In genomic region chr17:46922804-46923635, GRCh38 we compare ENCODE assay signal across 1 cellular context.
TF ChIP-seq lines count a peak whose summit lies in the region.

GOSR2 (plus strand) TSS chr17:46923160; CDS start chr17:46923193, 33 bp downstream.

TF ChIP-seq in HepG2, 621 proteins besides CTCF, POLR2A, EP300 and RAD21 (continued from another document and continues in another):
- TF ChIP-seq, protein P1, sequence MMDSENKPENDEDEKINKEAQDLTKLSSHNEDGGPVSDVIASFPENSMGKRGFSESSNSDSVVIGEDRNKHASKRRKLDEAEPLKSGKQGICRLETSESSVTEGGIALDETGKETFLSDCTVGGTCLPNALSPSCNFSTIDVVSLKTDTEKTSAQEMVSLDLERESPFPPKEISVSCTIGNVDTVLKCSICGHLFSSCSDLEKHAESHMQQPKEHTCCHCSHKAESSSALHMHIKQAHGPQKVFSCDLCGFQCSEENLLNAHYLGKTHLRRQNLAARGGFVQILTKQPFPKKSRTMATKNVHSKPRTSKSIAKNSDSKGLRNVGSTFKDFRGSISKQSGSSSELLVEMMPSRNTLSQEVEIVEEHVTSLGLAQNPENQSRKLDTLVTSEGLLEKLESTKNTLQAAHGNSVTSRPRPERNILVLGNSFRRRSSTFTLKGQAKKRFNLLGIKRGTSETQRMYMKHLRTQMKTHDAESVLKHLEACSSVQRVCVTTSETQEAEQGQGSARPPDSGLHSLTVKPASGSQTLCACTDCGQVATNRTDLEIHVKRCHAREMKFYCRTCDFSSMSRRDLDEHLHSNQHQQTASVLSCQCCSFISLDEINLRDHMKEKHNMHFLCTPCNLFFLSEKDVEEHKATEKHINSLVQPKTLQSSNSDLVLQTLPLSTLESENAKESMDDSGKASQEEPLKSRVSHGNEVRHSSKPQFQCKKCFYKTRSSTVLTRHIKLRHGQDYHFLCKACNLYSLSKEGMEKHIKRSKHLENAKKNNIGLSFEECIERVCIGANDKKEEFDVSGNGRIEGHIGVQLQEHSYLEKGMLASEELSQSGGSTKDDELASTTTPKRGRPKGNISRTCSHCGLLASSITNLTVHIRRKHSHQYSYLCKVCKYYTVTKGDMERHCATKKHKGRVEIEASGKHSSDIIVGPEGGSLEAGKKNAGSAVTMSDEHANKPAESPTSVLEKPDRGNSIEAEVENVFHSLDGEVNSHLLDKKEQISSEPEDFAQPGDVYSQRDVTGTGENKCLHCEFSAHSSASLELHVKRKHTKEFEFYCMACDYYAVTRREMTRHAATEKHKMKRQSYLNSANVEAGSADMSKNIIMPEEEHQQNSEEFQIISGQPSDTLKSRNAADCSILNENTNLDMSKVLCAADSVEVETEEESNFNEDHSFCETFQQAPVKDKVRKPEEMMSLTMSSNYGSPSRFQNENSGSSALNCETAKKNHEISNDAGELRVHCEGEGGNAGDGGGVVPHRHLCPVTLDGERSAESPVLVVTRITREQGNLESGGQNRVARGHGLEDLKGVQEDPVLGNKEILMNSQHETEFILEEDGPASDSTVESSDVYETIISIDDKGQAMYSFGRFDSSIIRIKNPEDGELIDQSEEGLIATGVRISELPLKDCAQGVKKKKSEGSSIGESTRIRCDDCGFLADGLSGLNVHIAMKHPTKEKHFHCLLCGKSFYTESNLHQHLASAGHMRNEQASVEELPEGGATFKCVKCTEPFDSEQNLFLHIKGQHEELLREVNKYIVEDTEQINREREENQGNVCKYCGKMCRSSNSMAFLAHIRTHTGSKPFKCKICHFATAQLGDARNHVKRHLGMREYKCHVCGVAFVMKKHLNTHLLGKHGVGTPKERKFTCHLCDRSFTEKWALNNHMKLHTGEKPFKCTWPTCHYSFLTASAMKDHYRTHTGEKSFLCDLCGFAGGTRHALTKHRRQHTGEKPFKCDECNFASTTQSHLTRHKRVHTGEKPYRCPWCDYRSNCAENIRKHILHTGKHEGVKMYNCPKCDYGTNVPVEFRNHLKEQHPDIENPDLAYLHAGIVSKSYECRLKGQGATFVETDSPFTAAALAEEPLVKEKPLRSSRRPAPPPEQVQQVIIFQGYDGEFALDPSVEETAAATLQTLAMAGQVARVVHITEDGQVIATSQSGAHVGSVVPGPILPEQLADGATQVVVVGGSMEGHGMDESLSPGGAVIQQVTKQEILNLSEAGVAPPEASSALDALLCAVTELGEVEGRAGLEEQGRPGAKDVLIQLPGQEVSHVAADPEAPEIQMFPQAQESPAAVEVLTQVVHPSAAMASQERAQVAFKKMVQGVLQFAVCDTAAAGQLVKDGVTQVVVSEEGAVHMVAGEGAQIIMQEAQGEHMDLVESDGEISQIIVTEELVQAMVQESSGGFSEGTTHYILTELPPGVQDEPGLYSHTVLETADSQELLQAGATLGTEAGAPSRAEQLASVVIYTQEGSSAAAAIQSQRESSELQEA (CRISPR knock-in tag; IDR thresholded peaks at IDR 0.05; ENCODE audit: not compliant biosample characterization) = peak; percentile 86
- TF ChIP-seq KDM3A (CRISPR knock-in tag; IDR thresholded peaks at IDR 0.05; ENCODE audit: low read depth) (peak; percentile 69), ELF1 (CRISPR knock-in tag; IDR thresholded peaks at IDR 0.05) (peak; percentile 99), SYNCRIP (IDR thresholded peaks at IDR 0.05; ENCODE audit: insufficient read depth, low read depth, low read length) (no peak), MIER2 (CRISPR knock-in tag; IDR thresholded peaks at IDR 0.05) (peak; percentile 88), ZNF749 (CRISPR knock-in tag; IDR thresholded peaks at IDR 0.05; ENCODE audit: borderline replicate concordance) (peak; percentile 95), PRDM4 (CRISPR knock-in tag; IDR thresholded peaks at IDR 0.05; ENCODE audit: borderline replicate concordance) (no peak), ZNF780A (CRISPR knock-in tag; IDR thresholded peaks at IDR 0.05) (no peak), ZNF850 (CRISPR knock-in tag; conservative IDR thresholded peaks at IDR 0.05) (no peak), ZBTB14 (CRISPR knock-in tag; IDR thresholded peaks at IDR 0.05) (no peak), SIX4 (CRISPR knock-in tag; IDR thresholded peaks at IDR 0.05) (0 out of 2 replicates have a peak, but pooled peaks have one; percentile 22), ZNF142 (CRISPR knock-in tag; IDR thresholded peaks at IDR 0.05) (peak; percentile 67; the same call in 1 of the 2 replicates), HNF4A (CRISPR knock-in tag; IDR thresholded peaks at IDR 0.05) (peak; percentile 30; the same call in 1 of the 2 replicates), HNRNPL (IDR thresholded peaks at IDR 0.05; ENCODE audit: low read depth, low read length) (no peak), MEIS2 (CRISPR knock-in tag; IDR thresholded peaks at IDR 0.05) (peak; percentile 72; the same call in 1 of the 2 replicates), CREBL2 (CRISPR knock-in tag; IDR thresholded peaks at IDR 0.05; ENCODE audit: borderline replicate concordance) (0 out of 2 replicates have a peak, but pooled peaks have one; percentile 85), TOE1 (CRISPR knock-in tag; IDR thresholded peaks at IDR 0.05) (peak; percentile 69; the same call in 1 of the 2 replicates), ATF6 (CRISPR knock-in tag; conservative IDR thresholded peaks at IDR 0.05) (peak; percentile 28; the same call in 1 of the 2 replicates), ZNF724P (CRISPR knock-in tag; IDR thresholded peaks at IDR 0.05; ENCODE audit: borderline replicate concordance) (peak; percentile 93), MTA1 (CRISPR knock-in tag; IDR thresholded peaks at IDR 0.05; ENCODE audit: borderline replicate concordance) (peak; percentile 74; the same call in 1 of the 2 replicates), NR2F2 (IDR thresholded peaks at IDR 0.05; ENCODE audit: borderline replicate concordance, low read depth) (peak; percentile 31; the same call in 1 of the 2 replicates), ZNF652 (CRISPR knock-in tag; IDR thresholded peaks at IDR 0.05; ENCODE audit: borderline replicate concordance, low read depth) (peak; percentile 52; the same call in 1 of the 2 replicates)
- TF ChIP-seq, protein P2, sequence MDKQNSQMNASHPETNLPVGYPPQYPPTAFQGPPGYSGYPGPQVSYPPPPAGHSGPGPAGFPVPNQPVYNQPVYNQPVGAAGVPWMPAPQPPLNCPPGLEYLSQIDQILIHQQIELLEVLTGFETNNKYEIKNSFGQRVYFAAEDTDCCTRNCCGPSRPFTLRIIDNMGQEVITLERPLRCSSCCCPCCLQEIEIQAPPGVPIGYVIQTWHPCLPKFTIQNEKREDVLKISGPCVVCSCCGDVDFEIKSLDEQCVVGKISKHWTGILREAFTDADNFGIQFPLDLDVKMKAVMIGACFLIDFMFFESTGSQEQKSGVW (CRISPR knock-in tag; IDR thresholded peaks at IDR 0.05; ENCODE audit: borderline replicate concordance) = no peak
- TF ChIP-seq, protein P3, sequence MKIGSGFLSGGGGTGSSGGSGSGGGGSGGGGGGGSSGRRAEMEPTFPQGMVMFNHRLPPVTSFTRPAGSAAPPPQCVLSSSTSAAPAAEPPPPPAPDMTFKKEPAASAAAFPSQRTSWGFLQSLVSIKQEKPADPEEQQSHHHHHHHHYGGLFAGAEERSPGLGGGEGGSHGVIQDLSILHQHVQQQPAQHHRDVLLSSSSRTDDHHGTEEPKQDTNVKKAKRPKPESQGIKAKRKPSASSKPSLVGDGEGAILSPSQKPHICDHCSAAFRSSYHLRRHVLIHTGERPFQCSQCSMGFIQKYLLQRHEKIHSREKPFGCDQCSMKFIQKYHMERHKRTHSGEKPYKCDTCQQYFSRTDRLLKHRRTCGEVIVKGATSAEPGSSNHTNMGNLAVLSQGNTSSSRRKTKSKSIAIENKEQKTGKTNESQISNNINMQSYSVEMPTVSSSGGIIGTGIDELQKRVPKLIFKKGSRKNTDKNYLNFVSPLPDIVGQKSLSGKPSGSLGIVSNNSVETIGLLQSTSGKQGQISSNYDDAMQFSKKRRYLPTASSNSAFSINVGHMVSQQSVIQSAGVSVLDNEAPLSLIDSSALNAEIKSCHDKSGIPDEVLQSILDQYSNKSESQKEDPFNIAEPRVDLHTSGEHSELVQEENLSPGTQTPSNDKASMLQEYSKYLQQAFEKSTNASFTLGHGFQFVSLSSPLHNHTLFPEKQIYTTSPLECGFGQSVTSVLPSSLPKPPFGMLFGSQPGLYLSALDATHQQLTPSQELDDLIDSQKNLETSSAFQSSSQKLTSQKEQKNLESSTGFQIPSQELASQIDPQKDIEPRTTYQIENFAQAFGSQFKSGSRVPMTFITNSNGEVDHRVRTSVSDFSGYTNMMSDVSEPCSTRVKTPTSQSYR (CRISPR knock-in tag; IDR thresholded peaks at IDR 0.05; ENCODE audit: borderline replicate concordance) = no peak
- TF ChIP-seq, protein P4, sequence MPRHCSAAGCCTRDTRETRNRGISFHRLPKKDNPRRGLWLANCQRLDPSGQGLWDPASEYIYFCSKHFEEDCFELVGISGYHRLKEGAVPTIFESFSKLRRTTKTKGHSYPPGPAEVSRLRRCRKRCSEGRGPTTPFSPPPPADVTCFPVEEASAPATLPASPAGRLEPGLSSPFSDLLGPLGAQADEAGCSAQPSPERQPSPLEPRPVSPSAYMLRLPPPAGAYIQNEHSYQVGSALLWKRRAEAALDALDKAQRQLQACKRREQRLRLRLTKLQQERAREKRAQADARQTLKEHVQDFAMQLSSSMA (CRISPR knock-in tag; IDR thresholded peaks at IDR 0.05) = peak; percentile 76; the same call in 1 of the 2 replicates
